ENCODE assay signal across 37 cellular contexts in the genomic region with DNA sequence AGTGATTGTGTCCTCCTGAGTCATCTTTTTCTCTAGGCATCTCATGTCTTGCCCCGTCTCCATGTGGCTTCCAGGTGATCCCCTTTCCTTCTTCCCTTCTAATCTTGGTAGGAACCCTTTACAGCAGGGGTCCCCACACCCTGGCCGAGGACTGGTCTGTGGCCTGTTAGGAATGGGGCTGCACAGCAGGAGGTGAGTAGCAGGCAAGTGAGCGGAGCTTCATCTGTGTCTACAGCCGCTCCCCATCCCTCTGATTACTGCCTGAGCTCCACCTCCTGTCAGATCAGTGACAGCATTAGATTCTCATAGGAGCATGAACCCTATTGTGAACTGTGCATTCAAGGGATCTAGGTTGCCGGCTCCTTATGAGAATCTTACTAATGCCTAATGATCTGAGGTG.
"Had no signal": no experiment of that assay in that cellular context is flagged by ENCODE, and none has a peak within 500 bp of the region (broad histone marks: within the 10 kb centered on the region; RNA-seq: fewer than 3 reads in every experiment).

No MANE protein-coding gene starts in this region.

- ATAC-seq: activated CD8-positive, alpha-beta T cell treated with anti-CD3 and anti-CD28 coated beads for 36 hours; activated T-cell treated with anti-CD3 and anti-CD28 coated beads, Interleukin-2, amount 50 U/mL, for 72 hours; activated T-helper 17 cell treated with anti-CD3 and anti-CD28 coated beads, Interleukin-2, amount 50 U/mL, for 72 hours; K562; PC-3 had no signal

- H3K4me3 ChIP-seq: K562, Peyer's patch, SJSA1 had no signal

- H3K36me3 ChIP-seq: brain microvascular endothelial cell, Peyer's patch, SJSA1 had no signal

- H3K4me1 Mint-ChIP-seq: activated B cell treated with CpG ODN at 0.5 μM for 24 hours; activated naive CD8-positive, alpha-beta T cell treated with anti-CD3 and anti-CD28 coated beads for 36 hours had no signal

- H3K36me3 Mint-ChIP-seq: activated naive CD8-positive, alpha-beta T cell treated with anti-CD3 and anti-CD28 coated beads for 36 hours had no signal

- H3K4me1 ChIP-seq: Peyer's patch, SJSA1 had no signal

- H3K9me3 ChIP-seq: Peyer's patch, SJSA1, SK-N-SH had no signal

- H3K27ac Mint-ChIP-seq: activated B cell treated with CpG ODN at 0.5 μM for 24 hours; activated CD8-positive, alpha-beta T cell treated with anti-CD3 and anti-CD28 coated beads for 36 hours; activated naive CD8-positive, alpha-beta T cell treated with anti-CD3 and anti-CD28 coated beads for 36 hours; activated T-cell treated with anti-CD3 and anti-CD28 coated beads, Interleukin-2, amount 50 U/mL, for 72 hours; activated T-helper 17 cell treated with anti-CD3 and anti-CD28 coated beads, Interleukin-2, amount 50 U/mL, for 72 hours; T-helper 1 cell treated with Interleukin-12 subunit alpha and Interleukin-12 subunit beta and Interleukin-4 antibody, amounts not matched to agents 30 μg/mL and 1 μg/mL, for 36 hours; T-helper 2 cell treated with Interferon-gamma antibody and Interleukin-4, amounts not matched to agents 5 μg/mL and 100 μg/mL, for 36 hours had no signal

- H3K4me3 Mint-ChIP-seq: activated B cell treated with CpG ODN at 0.5 μM for 24 hours; activated CD8-positive, alpha-beta T cell treated with anti-CD3 and anti-CD28 coated beads for 36 hours; activated naive CD8-positive, alpha-beta T cell treated with anti-CD3 and anti-CD28 coated beads for 36 hours; activated T-cell treated with anti-CD3 and anti-CD28 coated beads, Interleukin-2, amount 50 U/mL, for 72 hours; activated T-helper 17 cell treated with anti-CD3 and anti-CD28 coated beads, Interleukin-2, amount 50 U/mL, for 72 hours; T-helper 1 cell treated with Interleukin-12 subunit alpha and Interleukin-12 subunit beta and Interleukin-4 antibody, amounts not matched to agents 30 μg/mL and 1 μg/mL, for 36 hours; T-helper 2 cell treated with Interferon-gamma antibody and Interleukin-4, amounts not matched to agents 5 μg/mL and 100 μg/mL, for 36 hours had no signal

- H3K9me3 Mint-ChIP-seq: activated B cell treated with CpG ODN at 0.5 μM for 24 hours; activated CD8-positive, alpha-beta T cell treated with anti-CD3 and anti-CD28 coated beads for 36 hours; activated naive CD8-positive, alpha-beta T cell treated with anti-CD3 and anti-CD28 coated beads for 36 hours; activated T-cell treated with anti-CD3 and anti-CD28 coated beads, Interleukin-2, amount 50 U/mL, for 72 hours; activated T-helper 17 cell treated with anti-CD3 and anti-CD28 coated beads, Interleukin-2, amount 50 U/mL, for 72 hours; T-helper 1 cell treated with Interleukin-12 subunit alpha and Interleukin-12 subunit beta and Interleukin-4 antibody, amounts not matched to agents 30 μg/mL and 1 μg/mL, for 36 hours; T-helper 2 cell treated with Interferon-gamma antibody and Interleukin-4, amounts not matched to agents 5 μg/mL and 100 μg/mL, for 36 hours had no signal

- H3K27ac ChIP-seq: brain microvascular endothelial cell, Peyer's patch, SJSA1 had no signal

- DNase-seq: activated B cell treated with CpG ODN at 0.5 μM for 24 hours; activated CD4-positive, alpha-beta T cell treated with anti-CD3 and anti-CD28 coated beads for 4 hours; activated CD4-positive, alpha-beta T cell treated with anti-CD3 and anti-CD28 coated beads, Interleukin-2, amount 50 U/mL, for 4 hours; activated CD4-positive, CD25-positive, alpha-beta regulatory T cell treated with anti-CD3 and anti-CD28 coated beads, Interleukin-2, amount 50 U/mL, for 72 hours; activated CD8-positive, alpha-beta T cell treated with anti-CD3 and anti-CD28 coated beads for 36 hours; activated effector memory CD4-positive, alpha-beta T cell treated with anti-CD3 and anti-CD28 coated beads, Interleukin-2, amount 50 U/mL, for 16 hours; activated naive CD4-positive, alpha-beta T cell; activated naive CD4-positive, alpha-beta T cell treated with anti-CD3 and anti-CD28 coated beads, Interleukin-2, amount 50 U/mL, for 16 hours; activated naive CD8-positive, alpha-beta T cell treated with anti-CD3 and anti-CD28 coated beads for 36 hours; activated T-cell treated with anti-CD3 and anti-CD28 coated beads, Interleukin-2, amount 50 U/mL, for 1 hour; activated T-cell treated with anti-CD3 and anti-CD28 coated beads, Interleukin-2, amount 50 U/mL, for 72 hours; amniotic stem cell; aorta; brain microvascular endothelial cell; central memory CD4-positive, alpha-beta T cell; NCI-H1092 treated with DMSO at 0.1 percent for 48 hours; NCI-H1417; NCI-H146; NCI-H187; NCI-H2029 treated with DMSO at 0.1 percent for 48 hours; NCI-H2107; NCI-H2171; NCI-H2227 treated with DMSO at 0.1 percent for 48 hours; NCI-H446; NCI-H510A treated with DMSO at 0.1 percent for 48 hours; NCI-H526 treated with DMSO at 0.1 percent for 48 hours; NK-92 treated with Interleukin-12 subunit alpha and Interleukin-12 subunit beta, amount 100 ng/mL, for 24 hours; PC-3; Peyer's patch; RPMI8226; SHP77 treated with DMSO at 0.1 percent for 48 hours; SK-N-SH had no signal
